ENCODE assay signal across 27 cellular contexts in the genomic region with DNA sequence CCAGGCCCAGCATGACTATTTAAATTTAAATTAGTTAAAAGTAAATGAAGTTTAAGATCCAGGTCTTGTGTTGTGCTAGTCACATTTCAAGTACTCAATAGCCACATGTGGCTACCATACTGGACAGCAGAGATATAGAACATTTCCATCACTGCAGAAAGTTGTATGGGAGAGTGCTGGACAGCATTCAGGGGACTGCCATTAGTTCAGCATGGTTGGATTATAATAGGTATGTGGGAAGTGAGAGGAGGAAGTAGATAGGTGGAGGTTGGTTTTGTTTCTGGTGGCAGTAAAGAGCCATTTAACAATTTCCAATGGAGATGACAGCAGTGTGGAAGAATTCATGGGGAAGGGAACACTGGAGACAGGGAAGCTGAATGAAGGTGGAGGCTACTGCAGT. TPM values are rescaled to one million over a fixed set of nuclear protein-coding genes. Genes with fewer than 3 reads are reported as not detected.
"Had no signal": no experiment of that assay in that cellular context is flagged by ENCODE, and none has a peak within 500 bp of the region (broad histone marks: within the 10 kb centered on the region; RNA-seq: fewer than 3 reads in every experiment).

No MANE protein-coding gene starts in this region.

- H3K27ac Mint-ChIP-seq: activated CD4-positive, alpha-beta memory T cell treated with anti-CD3 and anti-CD28 coated beads, Interleukin-2, amount 10 ng/mL, durations not matched to agents 7 days and 5 days; activated CD4-positive, alpha-beta T cell treated with anti-CD3 and anti-CD28 coated beads for 36 hours; activated naive CD8-positive, alpha-beta T cell treated with anti-CD3 and anti-CD28 coated beads, Interleukin-2, amount 10 ng/mL, durations not matched to agents 7 days and 5 days; activated T-helper 17 cell treated with anti-CD3 and anti-CD28 coated beads, Interleukin-2, amount 50 U/mL, for 72 hours; T-helper 17 cell had no signal

- H3K27me3 ChIP-seq: adrenal gland had no signal

- H3K4me3 Mint-ChIP-seq: activated CD4-positive, alpha-beta memory T cell treated with anti-CD3 and anti-CD28 coated beads, Interleukin-2, amount 10 ng/mL, durations not matched to agents 7 days and 5 days; activated CD4-positive, alpha-beta T cell treated with anti-CD3 and anti-CD28 coated beads for 36 hours; activated naive CD8-positive, alpha-beta T cell treated with anti-CD3 and anti-CD28 coated beads, Interleukin-2, amount 10 ng/mL, durations not matched to agents 7 days and 5 days; activated T-helper 17 cell treated with anti-CD3 and anti-CD28 coated beads, Interleukin-2, amount 50 U/mL, for 72 hours had no signal

- FAIRE-seq: TTC549 had no signal

- H3K9me3 ChIP-seq: adrenal gland had no signal

- ATAC-seq: activated CD4-positive, alpha-beta T cell treated with anti-CD3 and anti-CD28 coated beads for 36 hours; activated T-helper 17 cell treated with anti-CD3 and anti-CD28 coated beads, Interleukin-2, amount 50 U/mL, for 72 hours; T-helper 17 cell had no signal

- H3K4me2 ChIP-seq: PC-9 had no signal

- DNase-seq: activated CD4-positive, alpha-beta memory T cell treated with anti-CD3 and anti-CD28 coated beads, Interleukin-2, amount 10 ng/mL, durations not matched to agents 7 days and 5 days; activated CD4-positive, alpha-beta T cell treated with anti-CD3 and anti-CD28 coated beads for 36 hours; activated CD4-positive, alpha-beta T cell treated with anti-CD3 and anti-CD28 coated beads, Interleukin-2, amount 50 U/mL, for 1 hour; activated CD4-positive, CD25-positive, alpha-beta regulatory T cell; activated gamma-delta T cell; activated naive CD4-positive, alpha-beta T cell treated with anti-CD3 and anti-CD28 coated beads, Interleukin-2, amount 50 U/mL, for 16 hours; activated naive CD8-positive, alpha-beta T cell treated with anti-CD3 and anti-CD28 coated beads, Interleukin-2, amount 10 ng/mL, durations not matched to agents 7 days and 5 days; activated T-cell treated with anti-CD3 and anti-CD28 coated beads for 4 hours; activated T-cell treated with anti-CD3 and anti-CD28 coated beads, Interleukin-2, amount 50 U/mL, for 48 hours; anterior cingulate cortex; cerebellar nuclear complex; NCI-H1092; NCI-H1694; NCI-H2029; NCI-H2107; NCI-H2171 treated with DMSO at 0.1 percent for 48 hours; NCI-H226; NCI-H526; NCI-H82; PC-9; SHP77 treated with DMSO at 0.1 percent for 48 hours; T-helper 17 cell; T-helper 9 cell had no signal

- H3K9me3 Mint-ChIP-seq: activated CD4-positive, alpha-beta memory T cell treated with anti-CD3 and anti-CD28 coated beads, Interleukin-2, amount 10 ng/mL, durations not matched to agents 7 days and 5 days; activated naive CD8-positive, alpha-beta T cell treated with anti-CD3 and anti-CD28 coated beads, Interleukin-2, amount 10 ng/mL, durations not matched to agents 7 days and 5 days; activated T-helper 17 cell treated with anti-CD3 and anti-CD28 coated beads, Interleukin-2, amount 50 U/mL, for 72 hours had no signal

- H3K36me3 ChIP-seq: adrenal gland had no signal

- H3K27me3 Mint-ChIP-seq: activated T-helper 17 cell treated with anti-CD3 and anti-CD28 coated beads, Interleukin-2, amount 50 U/mL, for 72 hours; T-helper 17 cell had no signal

- H3K4me3 ChIP-seq: adrenal gland, PC-9 had no signal

- H2AFZ ChIP-seq: PC-9 had no signal

- H3K27ac ChIP-seq: adrenal gland, PC-9 had no signal

RNA-seq across cellular contexts. Expression of a gene that starts 42.1 kb away (rescaled TPM):
- total RNA-seq: activated CD4-positive, alpha-beta memory T cell treated with anti-CD3 and anti-CD28 coated beads, Interleukin-2, amount 10 ng/mL, durations not matched to agents 7 days and 5 days; activated naive CD8-positive, alpha-beta T cell treated with anti-CD3 and anti-CD28 coated beads, Interleukin-2, amount 10 ng/mL, durations not matched to agents 7 days and 5 days; M059J; T-helper 17 cell had no signal
